ENCODE assay signal across 26 cellular contexts in the genomic region with DNA sequence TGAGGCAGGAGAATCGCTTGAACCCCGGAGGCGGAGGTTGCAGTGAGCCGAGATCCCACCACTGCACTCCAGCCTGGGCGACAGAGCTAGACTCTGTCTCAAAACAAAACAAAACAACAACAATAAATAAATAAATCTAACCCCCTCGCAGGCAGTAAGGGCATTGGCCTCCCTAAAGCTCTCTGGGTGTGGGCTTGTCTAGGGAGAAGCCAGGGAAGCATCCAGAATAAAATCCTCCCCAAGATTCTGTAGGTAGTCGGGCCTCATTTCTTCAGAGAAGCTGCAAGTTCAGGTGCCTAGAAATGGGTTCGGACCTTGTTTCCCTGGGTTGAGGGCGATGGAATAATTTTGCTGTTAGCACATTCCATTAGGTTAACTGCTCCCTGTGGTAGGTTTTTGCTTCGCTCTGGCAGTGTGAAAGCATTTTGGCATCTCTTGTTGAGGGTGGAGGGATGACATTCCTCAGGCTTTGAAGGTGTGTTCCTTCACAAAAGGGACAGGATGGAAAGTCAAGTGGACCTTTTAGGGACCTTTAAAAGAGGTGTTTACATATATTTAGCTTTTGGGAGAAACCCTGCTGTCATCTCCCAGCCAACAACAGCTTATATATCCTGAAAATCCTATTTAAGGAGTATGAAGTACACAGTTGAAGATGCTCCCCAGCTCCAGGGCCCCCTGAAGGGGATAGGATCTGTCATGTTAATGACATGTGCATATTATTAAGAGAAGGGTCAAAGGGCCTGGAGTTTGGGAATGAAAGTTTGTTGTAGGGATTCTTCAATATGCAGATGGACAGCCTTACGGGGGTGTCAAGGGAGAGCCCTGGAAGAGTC. TPM values are rescaled to one million over a fixed set of nuclear protein-coding genes. Genes with fewer than 3 reads are reported as not detected.
DNase-seq lines count a peak whose midpoint lies in the region; TF ChIP-seq lines count a peak whose summit lies in the region.
"Had no signal": no experiment of that assay in that cellular context is flagged by ENCODE, and none has a peak within 500 bp of the region (broad histone marks: within the 10 kb centered on the region; RNA-seq: fewer than 3 reads in every experiment).

No MANE protein-coding gene starts in this region.

- H3K27me3 ChIP-seq in BE2C (no peaks in the 10 kb centered on the region), HUES6 (ENCODE audit: control insufficient read depth, insufficient read depth, low read length) (no peaks in the 10 kb centered on the region), endodermal cell (ENCODE audit: control insufficient read depth, insufficient read depth, low read length, poor library complexity, severe bottlenecking) (no peaks in the 10 kb centered on the region)
- H3K27me3 ChIP-seq: SJSA1 had no signal

- peaks cover 2% of the 10 kb centered on the region for H3K27me3 Mint-ChIP-seq in endodermal cell (ENCODE audit: insufficient read depth)

- no peak for TF ChIP-seq CTCF in BE2C (IDR thresholded peaks at IDR 0.05; ENCODE audit: low read depth, low read length)
- TF ChIP-seq CTCF in endodermal cell (conservative IDR thresholded peaks at IDR 0.05): no peak

- H3K4me3 ChIP-seq in BE2C (ENCODE audit: low read depth, low read length): no peak overlapping the region
- no peak overlapping the region for H3K4me3 ChIP-seq in HUES6 (ENCODE audit: low read depth, low read length)
- H3K4me3 ChIP-seq in endodermal cell (ENCODE audit: low read length): no peak overlapping the region
- H3K4me3 ChIP-seq: SJSA1 had no signal

- peak overlapping the region; percentile 35 for H3K9ac ChIP-seq in HUES6 (ENCODE audit: low read length)
- H3K9ac ChIP-seq in endodermal cell (ENCODE audit: extremely low read depth, low read length, poor library complexity, severe bottlenecking): no peak overlapping the region

- 77 to 83% methylated on average over 7 to 11 of the region's 11 CpGs for WGBS in endodermal cell (ENCODE audit: insufficient coverage in 1 of 2, insufficient read length in 1 of 2), 2 experiments

- H3K36me3 Mint-ChIP-seq in endodermal cell (ENCODE audit: low read depth): no peaks in the 10 kb centered on the region
- H3K36me3 Mint-ChIP-seq: CD8-positive, alpha-beta memory T cell; IgD-negative memory B cell had no signal

- H3K27ac Mint-ChIP-seq in endodermal cell: no peak overlapping the region
- H3K27ac Mint-ChIP-seq: CD8-positive, alpha-beta memory T cell; IgD-negative memory B cell had no signal

- H3K4me3 Mint-ChIP-seq in endodermal cell: no peak overlapping the region
- H3K4me3 Mint-ChIP-seq: CD8-positive, alpha-beta memory T cell; IgD-negative memory B cell had no signal

- H3K4me1 ChIP-seq in BE2C (peaks cover 9% of the 10 kb centered on the region), HUES6 (ENCODE audit: control insufficient read depth, insufficient read depth, low read length) (peaks cover 31% of the 10 kb centered on the region), endodermal cell (ENCODE audit: control insufficient read depth, insufficient read depth, low read length) (no peaks in the 10 kb centered on the region)
- H3K4me1 ChIP-seq: SJSA1 had no signal

- peak overlapping the region; percentile 78 for H3K27ac ChIP-seq in HUES6 (ENCODE audit: low read depth, low read length)
- no peak overlapping the region for H3K27ac ChIP-seq in endodermal cell (ENCODE audit: low read depth, low read length)
- H3K27ac ChIP-seq: C4-2B, SJSA1 had no signal

- DNase-seq in BE2C (peak; percentile 97), endodermal cell (peak; percentile 84), iPS-NIHi7 (ENCODE audit: extremely low spot score) (peak; percentile 50), NCI-H69 (lab: John Stamatoyannopoulos, UW) (no peak), Kasumi-1 (lab: John Stamatoyannopoulos, UW) (no peak)
- no peak for DNase-seq in effector CD8-positive, alpha-beta T cell (lab: John Stamatoyannopoulos, UW)
- DNase-seq: 8988T; AML-193; Calu3; CD8-positive, alpha-beta memory T cell; GF-D8; HCEC 1CT; MV-4-11; NCI-H1105 treated with DMSO at 0.1 percent for 48 hours; NCI-H2029 treated with DMSO at 0.1 percent for 48 hours; NCI-H2171; NCI-H345; NCI-H524; OCI-M1 had no signal

- peaks cover 12% of the 10 kb centered on the region for H3K4me1 Mint-ChIP-seq in endodermal cell
- H3K4me1 Mint-ChIP-seq: CD8-positive, alpha-beta memory T cell; IgD-negative memory B cell had no signal

- H3K36me3 ChIP-seq in BE2C: no peaks in the 10 kb centered on the region
- no peaks in the 10 kb centered on the region for H3K36me3 ChIP-seq in HUES6 (ENCODE audit: control insufficient read depth, insufficient read depth, low read length)
- H3K36me3 ChIP-seq in endodermal cell (ENCODE audit: control insufficient read depth, insufficient read depth, low read length): no peaks in the 10 kb centered on the region
- H3K36me3 ChIP-seq: SJSA1 had no signal

- peaks cover 4% of the 10 kb centered on the region for H3K9me3 Mint-ChIP-seq in endodermal cell
- H3K9me3 Mint-ChIP-seq: IgD-negative memory B cell had no signal

- H3K9me3 ChIP-seq in BE2C (peaks cover 14% of the 10 kb centered on the region), HUES6 (ENCODE audit: control insufficient read depth, insufficient read depth, low read depth, low read length) (no peaks in the 10 kb centered on the region), endodermal cell (ENCODE audit: control insufficient read depth, low read length) (no peaks in the 10 kb centered on the region)
- H3K9me3 ChIP-seq: SJSA1 had no signal

RNA-seq across cellular contexts. Expression of gene MYCN, which starts 17.7 kb away (rescaled TPM):
- polyA plus RNA-seq in BE2C (2012; ENCODE audit: insufficient read depth, insufficient read length, low read depth): 1,296 TPM
- total RNA-seq in endodermal cell: 10 to 100 TPM; 36.8 to 52.3 TPM
- polyA plus RNA-seq in endodermal cell (2013, experiment 1 of 2): 75.7 TPM
- polyA plus RNA-seq in endodermal cell (2013, experiment 2 of 2): 74.7 TPM
- total RNA-seq: CD8-positive, alpha-beta memory T cell; HT1080; M059J had no signal
- polyA plus RNA-seq: AG04450; CD8-positive, alpha-beta memory T cell; IgD-negative memory B cell had no signal

Comparison
In these comparisons a context has a peak if more than half of its experiments do, and no peak if none do; other contexts are left out.
1. DNase-seq: peak in BE2C (single experiment), endodermal cell (single experiment) and iPS-NIHi7 (single experiment); none in NCI-H69 (single experiment), Kasumi-1 (0 of 2) and effector CD8-positive, alpha-beta T cell (single experiment).